ENCODE assay signal across 8 cellular contexts in genomic region chr13:46389985-46390384, GRCh38. TPM values are rescaled to one million over a fixed set of nuclear protein-coding genes. Genes with fewer than 3 reads are reported as not detected.
DNase-seq lines count a peak whose midpoint lies in the region; ATAC-seq and TF ChIP-seq lines count a peak whose summit lies in the region.

No MANE protein-coding gene starts in this region.

- H3K4me1 Mint-ChIP-seq in natural killer cell, result peaks cover 13 to 20% of the 10 kb centered on the region in 2 donors

- peaks cover 16 to 19% of the 10 kb centered on the region in 2 donors for H3K27me3 Mint-ChIP-seq in natural killer cell (ENCODE audit: low read depth in 2 of 2)

- no peak overlapping the region for H3K4me3 ChIP-seq in GM12865 (ENCODE audit: low read depth, low read length)
- no peak overlapping the region for H3K4me3 ChIP-seq in KMS-11 (IDR thresholded peaks at IDR 0.05; ENCODE audit: insufficient read depth, low read depth, low read length)
- no peak overlapping the region for H3K4me3 ChIP-seq in coronary artery
- no peak overlapping the region for H3K4me3 ChIP-seq in BE2C (ENCODE audit: low read depth, low read length)

- H3K4me1 ChIP-seq in KMS-11 (ENCODE audit: low read depth, poor library complexity, severe bottlenecking) (peaks cover 39% of the 10 kb centered on the region), BE2C (no peaks in the 10 kb centered on the region)

- no peaks in the 10 kb centered on the region for H3K9me3 ChIP-seq in BE2C

- peak; percentile 87 for DNase-seq in GM12865 (ENCODE audit: low read depth)
- DNase-seq in astrocyte of the hippocampus (ENCODE audit: low read depth, low spot score), result peak; percentile 56
- no peak for DNase-seq in natural killer cell
- DNase-seq in coronary artery (ENCODE audit: low spot score), result no peak
- DNase-seq in activated effector memory CD4-positive, alpha-beta T cell treated with anti-CD3 and anti-CD28 coated beads, Interleukin-2, amount 50 U/mL, for 16 hours, result no peak
- DNase-seq in BE2C, result no peak

- no peaks in the 10 kb centered on the region for H4K20me1 ChIP-seq in KMS-11 (ENCODE audit: insufficient read depth)

- peak overlapping the region; percentile 54 for H2AFZ ChIP-seq in KMS-11 (ENCODE audit: low read depth)

- H3K9ac ChIP-seq in KMS-11, result no peak overlapping the region; the same call in 1 of the 2 replicates

- intact Hi-C loops in natural killer cell (cut with micrococcal nuclease), result no loop called here

- H3K27ac ChIP-seq in KMS-11 (peak overlapping the region; percentile 55), coronary artery (peak overlapping the region in 1 of 2 donors; percentile 40)

- no peaks in the 10 kb centered on the region for H3K79me2 ChIP-seq in KMS-11 (ENCODE audit: insufficient read depth, low read depth)

- H3K36me3 Mint-ChIP-seq in natural killer cell, result no peaks in the 10 kb centered on the region

- peak; percentile 46 for ATAC-seq in GM21528 (IDR thresholded peaks at IDR 0.05; ENCODE audit: low FRiP score, unreplicated experiment)
- peak; percentile 40 to 68 (median 57) for ATAC-seq in natural killer cell

- peak overlapping the region in 1 of 2 donors; percentile 3 for H3K27ac Mint-ChIP-seq in natural killer cell

- TF ChIP-seq CTCF in GM12865 (IDR thresholded peaks at IDR 0.05; ENCODE audit: insufficient read depth, low read depth, low read length, missing control alignments), result no peak
- no peak for TF ChIP-seq CTCF in KMS-11 (conservative IDR thresholded peaks at IDR 0.05; ENCODE audit: low read depth, low read length)
- no peak for TF ChIP-seq CTCF in natural killer cell (IDR thresholded peaks at IDR 0.05)
- TF ChIP-seq CTCF in coronary artery (IDR thresholded peaks at IDR 0.05), result no peak
- TF ChIP-seq CTCF in BE2C (IDR thresholded peaks at IDR 0.05; ENCODE audit: low read depth, low read length), result no peak

- H3K4me3 Mint-ChIP-seq in natural killer cell, result no peak overlapping the region

- H3K9me3 Mint-ChIP-seq in natural killer cell, result no peaks in the 10 kb centered on the region

- H3K36me3 ChIP-seq in KMS-11 (ENCODE audit: insufficient read depth) (no peaks in the 10 kb centered on the region), BE2C (no peaks in the 10 kb centered on the region)

- H3K27me3 ChIP-seq in KMS-11 (ENCODE audit: insufficient read depth, low read depth) (no peaks in the 10 kb centered on the region), BE2C (peaks cover 49% of the 10 kb centered on the region)

- peak overlapping the region; percentile 61 for H3K4me2 ChIP-seq in KMS-11

RNA-seq across cellular contexts. Expression of gene RUBCNL, which starts 2.9 kb away (rescaled TPM):
- 1 to 10 TPM; 1.6 to 2.3 (median 2.1) TPM for total RNA-seq in natural killer cell
- not detected for polyA plus RNA-seq in BE2C (2012; ENCODE audit: insufficient read depth, insufficient read length, low read depth)

Comparison
In these comparisons a context has a peak if more than half of its experiments do, and no peak if none do; other contexts are left out.
1. DNase-seq: peak in GM12865 (single experiment) and astrocyte of the hippocampus (single experiment); none in natural killer cell (single experiment), coronary artery (single experiment), activated effector memory CD4-positive, alpha-beta T cell treated with anti-CD3 and anti-CD28 coated beads, Interleukin-2, amount 50 U/mL, for 16 hours (single experiment) and BE2C (single experiment).